12 cellular contexts compared by ENCODE assay signal in the genomic region with DNA sequence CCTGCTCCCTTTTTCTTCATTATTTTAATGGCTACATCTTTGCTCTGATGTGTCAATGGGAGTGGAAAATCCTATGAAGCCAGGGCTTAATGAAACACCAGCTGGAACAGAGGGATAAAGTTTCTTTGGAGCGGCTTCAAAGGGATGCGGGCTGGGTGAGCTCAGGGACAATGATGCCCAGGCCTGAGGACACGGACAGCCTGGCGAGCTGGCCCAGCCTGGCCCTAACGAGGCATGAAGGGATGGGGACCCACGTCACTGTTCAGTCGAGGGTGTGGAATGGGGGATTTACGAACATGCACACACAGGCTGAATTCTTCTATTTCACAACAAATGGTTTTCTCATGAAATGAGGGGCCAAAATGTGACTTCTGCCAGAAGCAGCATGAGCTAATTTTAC.
"Had no signal": no experiment of that assay in that cellular context is flagged by ENCODE, and none has a peak within 500 bp of the region (broad histone marks: within the 10 kb centered on the region; RNA-seq: fewer than 3 reads in every experiment).

No MANE protein-coding gene starts in this region.

- ATAC-seq: activated T-cell treated with anti-CD3 and anti-CD28 coated beads, Interleukin-2, amount 50 U/mL, for 4 hours; natural killer cell had no signal

- H3K27ac ChIP-seq: coronary artery, thoracic aorta had no signal

- H3K9me3 ChIP-seq: thoracic aorta had no signal

- H3K36me3 ChIP-seq: thoracic aorta had no signal

- DNase-seq: activated CD4-positive, alpha-beta memory T cell treated with anti-CD3 and anti-CD28 coated beads for 36 hours; activated CD4-positive, alpha-beta T cell treated with anti-CD3 and anti-CD28 coated beads for 1 hour; activated gamma-delta T cell treated with Interleukin-2 at 50 U/mL for 16 hours; activated naive CD8-positive, alpha-beta T cell treated with anti-CD3 and anti-CD28 coated beads for 36 hours; activated T-cell treated with anti-CD3 and anti-CD28 coated beads, Interleukin-2, amount 50 U/mL, for 4 hours; caudate nucleus; effector memory CD4-positive, alpha-beta T cell; natural killer cell; stimulated activated CD4-positive, alpha-beta T cell treated with anti-CD3 and anti-CD28 coated beads, Interleukin-15, amount 100 ng/mL, for 24 hours; stimulated activated CD4-positive, alpha-beta T cell treated with anti-CD3 and anti-CD28 coated beads, Interleukin-4, amount 100 ng/mL, for 24 hours had no signal

- H3K4me3 ChIP-seq: coronary artery, thoracic aorta had no signal
